ENCODE assay signal across 8 cellular contexts in the genomic region with DNA sequence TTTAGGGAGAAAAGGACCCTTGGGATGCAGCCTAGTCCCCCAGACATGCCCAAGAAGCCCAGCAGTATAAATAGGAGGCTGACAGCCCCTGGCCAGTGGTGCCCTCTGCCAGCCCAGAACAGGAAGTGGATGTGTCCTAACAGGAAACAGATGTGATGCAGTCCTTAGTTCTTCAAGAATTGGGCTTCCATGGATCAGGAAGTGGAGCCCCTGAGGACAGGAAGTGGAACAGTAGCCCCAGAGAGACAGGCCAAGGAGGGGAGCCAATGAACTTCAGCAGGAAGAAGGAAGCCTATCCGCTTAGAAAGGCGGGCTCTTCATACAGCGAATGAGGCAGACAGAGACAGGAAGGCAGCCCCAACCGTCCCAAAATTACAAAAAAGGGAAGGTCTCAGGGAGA. TPM values are rescaled to one million over a fixed set of nuclear protein-coding genes. Genes with fewer than 3 reads are reported as not detected.
DNase-seq lines count a peak whose midpoint lies in the region; ATAC-seq, FAIRE-seq and TF ChIP-seq lines count a peak whose summit lies in the region.

No MANE protein-coding gene starts in this region.

- no peak for ATAC-seq in HG03097 (IDR thresholded peaks at IDR 0.05; ENCODE audit: low FRiP score, unreplicated experiment)
- no peak for ATAC-seq in HG03108 (IDR thresholded peaks at IDR 0.05; ENCODE audit: unreplicated experiment)

- no peak for TF ChIP-seq POLR2A in sigmoid colon (IDR thresholded peaks at IDR 0.05)

- H3K27me3 ChIP-seq in SK-N-SH (ENCODE audit: insufficient read depth) (no peaks in the 10 kb centered on the region), sigmoid colon (no peaks in the 10 kb centered on the region)

- no peak for TF ChIP-seq RAD21 in SK-N-SH (IDR thresholded peaks at IDR 0.05; ENCODE audit: low read length)

- no peak for TF ChIP-seq CTCF in GM20000 (IDR thresholded peaks at IDR 0.05; ENCODE audit: extremely low read depth, missing control alignments)
- TF ChIP-seq CTCF in SK-N-SH (IDR thresholded peaks at IDR 0.05), result no peak
- TF ChIP-seq CTCF in fibroblast of mammary gland (conservative IDR thresholded peaks at IDR 0.05; ENCODE audit: control insufficient read depth, insufficient read depth, low read depth, low read length), result no peak
- no peak for TF ChIP-seq CTCF in sigmoid colon (IDR thresholded peaks at IDR 0.05)

- no peak overlapping the region for H3K9ac ChIP-seq in SK-N-SH

- no peaks in the 10 kb centered on the region for H3K79me2 ChIP-seq in SK-N-SH (ENCODE audit: insufficient read depth)

- TF ChIP-seq EP300 in SK-N-SH (IDR thresholded peaks at IDR 0.05; ENCODE audit: borderline replicate concordance in 1 of 2, low read depth in 1 of 2, low read length in 1 of 2) (no peak; a peak in 1 of 4 replicates), sigmoid colon (IDR thresholded peaks at IDR 0.05) (no peak)

- H3K4me1 ChIP-seq in SK-N-SH (ENCODE audit: control insufficient read depth in 1 of 2, insufficient read depth in 2 of 2, low read depth in 1 of 2, low read length in 1 of 2), result peaks cover 5 to 12% of the 10 kb centered on the region in 2 experiments; a peak in 2 of 4 replicates
- peaks cover 0 to 22% (median 18%) of the 10 kb centered on the region in 4 donors for H3K4me1 ChIP-seq in sigmoid colon

- FAIRE-seq in HTR-8/SVneo (lab: Jason Lieb, UNC), result no peak

- peaks cover 21% of the 10 kb centered on the region for H3F3A ChIP-seq in SK-N-SH (replicated peaks; ENCODE audit: insufficient read depth)

- DNase-seq in GM20000 (ENCODE audit: low spot score) (peak; percentile 57), SK-N-SH (peak; percentile 84), fibroblast of mammary gland (ENCODE audit: low read depth) (peak; percentile 32), sigmoid colon (peak; percentile 72), HEK293T (ENCODE audit: extremely low spot score) (no peak), HTR-8/SVneo (ENCODE audit: insufficient read length, low spot score) (no peak)

- H3K27ac ChIP-seq in SK-N-SH (ENCODE audit: low read depth in 2 of 2, low read length in 1 of 2) (peak overlapping the region; percentile 19 to 64; a peak in 3 of 4 replicates), sigmoid colon (peak overlapping the region; percentile 33 to 92 (median 90))

- H3K4me3 ChIP-seq in SK-N-SH (ENCODE audit: low read depth in 2 of 2, low read length in 1 of 2) (no peak overlapping the region), fibroblast of mammary gland (ENCODE audit: control insufficient read depth, low read depth, low read length) (no peak overlapping the region), sigmoid colon (no peak overlapping the region)

- H3K36me3 ChIP-seq in SK-N-SH (replicated peaks in 1 of 2; ENCODE audit: control insufficient read depth in 1 of 2, insufficient read depth in 2 of 2, low read length in 1 of 2) (no peaks in the 10 kb centered on the region), sigmoid colon (no peaks in the 10 kb centered on the region)

- no peaks in the 10 kb centered on the region for H3K9me3 ChIP-seq in SK-N-SH
- no peaks in the 10 kb centered on the region for H3K9me3 ChIP-seq in sigmoid colon

- 100% methylated on average over 4 of the region's 4 CpGs for WGBS in SK-N-SH (ENCODE audit: low lambda C conversion rate)
- WGBS in sigmoid colon, 2 donors, result 56 to 91% methylated on average over 4 of the region's 4 CpGs

- POLR2A ChIA-PET in SK-N-SH (lab: Yijun Ruan, JAX), result no interaction called here
- POLR2A ChIA-PET in HEK293T (lab: Yijun Ruan, JAX), result interaction anchor here (2.5 to 3.1 kb wide), 2 partner anchors 10 to 97 kb away, joined by 12 to 22 read pairs; no protein-coding TSS in a partner anchor

- H3K4me2 ChIP-seq in SK-N-SH, result no peak overlapping the region

- H4K20me1 ChIP-seq in SK-N-SH (ENCODE audit: insufficient read depth), result no peaks in the 10 kb centered on the region

- no peaks in the 10 kb centered on the region for H3K9me2 ChIP-seq in SK-N-SH

- H2AFZ ChIP-seq in SK-N-SH (ENCODE audit: low read depth), result peak overlapping the region; percentile 16; the same call in 1 of the 2 replicates

- intact Hi-C loops in sigmoid colon (cut with DNase I), result no loop called here

- CTCF ChIA-PET in SK-N-SH (lab: Yijun Ruan, JAX), result interaction anchor here (1.0 to 4.6 kb wide), 5 partner anchors 16 to 59 kb away, joined by 3 to 74 read pairs (median 5); no protein-coding TSS in a partner anchor
- CTCF ChIA-PET in HEK293T (lab: Yijun Ruan, JAX), result interaction anchor here (1.0 kb wide), 1 partner anchor 59 kb away, joined by 4 read pairs; no protein-coding TSS in a partner anchor

TF ChIP-seq in SK-N-SH, 30 proteins besides CTCF, POLR2A, EP300 and RAD21 (continues in another document):
- peak; percentile 65 for TF ChIP-seq GABPA (IDR thresholded peaks at IDR 0.05; ENCODE audit: low read depth)
- TF ChIP-seq CHD2 (IDR thresholded peaks at IDR 0.05; ENCODE audit: low read length, partially characterized antibody), result no peak
- TF ChIP-seq ELF1 (IDR thresholded peaks at IDR 0.05), result 0 out of 2 replicates have a peak, but pooled peaks have one; percentile 30
- TF ChIP-seq TCF12 (IDR thresholded peaks at IDR 0.05), result peak; percentile 17; the same call in 1 of the 2 replicates

TF ChIP-seq in HEK293T, 16 proteins besides CTCF, POLR2A, EP300 and RAD21:
- TF ChIP-seq, protein P1, sequence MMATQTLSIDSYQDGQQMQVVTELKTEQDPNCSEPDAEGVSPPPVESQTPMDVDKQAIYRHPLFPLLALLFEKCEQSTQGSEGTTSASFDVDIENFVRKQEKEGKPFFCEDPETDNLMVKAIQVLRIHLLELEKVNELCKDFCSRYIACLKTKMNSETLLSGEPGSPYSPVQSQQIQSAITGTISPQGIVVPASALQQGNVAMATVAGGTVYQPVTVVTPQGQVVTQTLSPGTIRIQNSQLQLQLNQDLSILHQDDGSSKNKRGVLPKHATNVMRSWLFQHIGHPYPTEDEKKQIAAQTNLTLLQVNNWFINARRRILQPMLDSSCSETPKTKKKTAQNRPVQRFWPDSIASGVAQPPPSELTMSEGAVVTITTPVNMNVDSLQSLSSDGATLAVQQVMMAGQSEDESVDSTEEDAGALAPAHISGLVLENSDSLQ (IDR thresholded peaks at IDR 0.05), result no peak
- TF ChIP-seq FOXM1 (IDR thresholded peaks at IDR 0.05; ENCODE audit: borderline replicate concordance) (no peak), SP1 (IDR thresholded peaks at IDR 0.05) (no peak), ELF4 (IDR thresholded peaks at IDR 0.05) (no peak), ARNT (IDR thresholded peaks at IDR 0.05) (no peak), LEF1 (IDR thresholded peaks at IDR 0.05; ENCODE audit: borderline replicate concordance) (no peak), NFRKB (IDR thresholded peaks at IDR 0.05) (no peak), FOXK2 (IDR thresholded peaks at IDR 0.05) (no peak), SUZ12 (IDR thresholded peaks at IDR 0.05) (no peak), L3MBTL2 (conservative IDR thresholded peaks at IDR 0.05) (no peak), HDGF (IDR thresholded peaks at IDR 0.05; ENCODE audit: borderline replicate concordance) (no peak), CTBP1 (IDR thresholded peaks at IDR 0.05; ENCODE audit: borderline replicate concordance) (no peak), ZNF384 (IDR thresholded peaks at IDR 0.05) (no peak), TARDBP (IDR thresholded peaks at IDR 0.05) (no peak), FOXA1 (IDR thresholded peaks at IDR 0.05) (no peak), BHLHE40 (IDR thresholded peaks at IDR 0.05; ENCODE audit: borderline replicate concordance) (no peak)

RNA-seq across cellular contexts. Expression of a gene that starts 7.2 kb away (rescaled TPM):
- polyA plus RNA-seq in SK-N-SH (2012; rRNA removed) (35.9 and 45.7 TPM in 2 replicates), sigmoid colon (1 to 10 TPM in 2 of 3 donors, under 1 TPM in 1; 0.46 to 3.6 (median 1.5) TPM)
- 25.7 and 32.1 TPM in 2 replicates for polyA plus RNA-seq in SK-N-SH (2012; cell fraction: cytosol; rRNA removed)
- polyA plus RNA-seq in SK-N-SH (2012; cell fraction: nucleus; rRNA removed), result 25.1 and 26.3 TPM in 2 replicates
- 1 to 10 TPM; 2.3 to 6.9 (median 4.9) TPM for total RNA-seq in sigmoid colon

RNA-seq across cellular contexts. Expression of a gene that starts 9.7 kb away (rescaled TPM):
- polyA plus RNA-seq in SK-N-SH (2012; rRNA removed) (48.5 and 56.3 TPM in 2 replicates), sigmoid colon (10 to 100 TPM; 27.9 to 42.0 (median 30.7) TPM)
- 43.4 and 50.2 TPM in 2 replicates for polyA plus RNA-seq in SK-N-SH (2012; cell fraction: cytosol; rRNA removed)
- 18.9 and 20.3 TPM in 2 replicates for polyA plus RNA-seq in SK-N-SH (2012; cell fraction: nucleus; rRNA removed)
- 10 to 100 TPM; 45.7 to 63.1 (median 55.2) TPM for total RNA-seq in sigmoid colon

RNA-seq across cellular contexts. Expression of a gene that starts 19.8 kb away (rescaled TPM):
- polyA plus RNA-seq in SK-N-SH (2012; rRNA removed) (18.3 and 20.6 TPM in 2 replicates), sigmoid colon (10 to 100 TPM in 1 of 3 donors, 1 to 10 TPM in 2; 3.0 to 32.7 (median 8.3) TPM)
- polyA plus RNA-seq in SK-N-SH (2012; cell fraction: cytosol; rRNA removed), result 8.6 and 15.1 TPM in 2 replicates
- polyA plus RNA-seq in SK-N-SH (2012; cell fraction: nucleus; rRNA removed), result 31.4 and 33.9 TPM in 2 replicates
- 10 to 100 TPM in 3 of 4 donors, 1 to 10 TPM in 1; 7.9 to 18.3 (median 13.0) TPM for total RNA-seq in sigmoid colon

RNA-seq across cellular contexts. Expression of a gene that starts 45.3 kb away (rescaled TPM):
- polyA plus RNA-seq in SK-N-SH (2012; rRNA removed) (29.0 and 31.8 TPM in 2 replicates), sigmoid colon (10 to 100 TPM in 2 of 3 donors, 1 to 10 TPM in 1; 8.6 to 16.1 (median 15.6) TPM)
- 23.3 and 28.4 TPM in 2 replicates for polyA plus RNA-seq in SK-N-SH (2012; cell fraction: cytosol; rRNA removed)
- 32.0 and 34.8 TPM in 2 replicates for polyA plus RNA-seq in SK-N-SH (2012; cell fraction: nucleus; rRNA removed)
- total RNA-seq in sigmoid colon, result 10 to 100 TPM; 33.3 to 43.3 (median 40.5) TPM

RNA-seq across cellular contexts. Expression of a gene that starts 54.0 kb away (rescaled TPM):
- polyA plus RNA-seq in SK-N-SH (2012; rRNA removed), result 2.4 and 6.8 TPM in 2 replicates
- 4.2 and 6.8 TPM in 2 replicates for polyA plus RNA-seq in SK-N-SH (2012; cell fraction: cytosol; rRNA removed)
- polyA plus RNA-seq in SK-N-SH (2012; cell fraction: nucleus; rRNA removed), result 18.8 and 24.8 TPM in 2 replicates
- total RNA-seq in sigmoid colon, result 10 to 100 TPM in 1 of 4 donors, 1 to 10 TPM in 3; 5.0 to 16.0 (median 7.1) TPM
- polyA plus RNA-seq in sigmoid colon, result 10 to 100 TPM in 1 of 3 donors, 1 to 10 TPM in 2; 2.4 to 13.1 (median 3.2) TPM

Comparison
In these comparisons a context has a peak if more than half of its experiments do, and no peak if none do; other contexts are left out.
1. DNase-seq: peak in GM20000 (single experiment), SK-N-SH (single experiment), fibroblast of mammary gland (single experiment) and sigmoid colon (single experiment); none in HEK293T (single experiment) and HTR-8/SVneo (single experiment).
2. RNA of a gene that starts 7.2 kb away (polyA plus RNA-seq): 25.1 to 45.7 TPM in SK-N-SH; 0.46 to 3.6 TPM in sigmoid colon; every median in the first group is over 4 times any median in the second.